In genomic region chr4:89137231-89137630, GRCh38 we compare ENCODE assay signal across 17 cellular contexts. TPM values are rescaled to one million over a fixed set of nuclear protein-coding genes. Genes with fewer than 3 reads are reported as not detected.
DNase-seq lines count a peak whose midpoint lies in the region; ATAC-seq and TF ChIP-seq lines count a peak whose summit lies in the region.
"Had no signal": no experiment of that assay in that cellular context is flagged by ENCODE, and none has a peak within 500 bp of the region (broad histone marks: within the 10 kb centered on the region; RNA-seq: fewer than 3 reads in every experiment).

No MANE protein-coding gene starts in this region.

- H2BK5ac ChIP-seq in H9 (ENCODE audit: insufficient read length, low read length) = no peak overlapping the region

- H3K9ac ChIP-seq in H9 (ENCODE audit: extremely low read depth, insufficient read length, low read length) = no peak overlapping the region
- H3K9ac ChIP-seq: BLaER1, GM23248 had no signal

- H3K23ac ChIP-seq in H9 (ENCODE audit: insufficient read length, low read depth, low read length) = no peak overlapping the region

- no peaks in the 10 kb centered on the region for H3K23me2 ChIP-seq in H9 (ENCODE audit: insufficient read length, low read depth, low read length, poor library complexity, severe bottlenecking)

- H3K56ac ChIP-seq in H9 (ENCODE audit: insufficient read length, low read depth, low read length) = no peak overlapping the region

- H2BK15ac ChIP-seq in H9 (ENCODE audit: low read depth, low read length) = no peak overlapping the region

- H3K9me3 ChIP-seq in H9 (ENCODE audit: control insufficient read depth, low read depth, low read length) (no peaks in the 10 kb centered on the region), T-helper 17 cell (ENCODE audit: control insufficient read depth, low read length, poor library complexity, severe bottlenecking) (no peaks in the 10 kb centered on the region)
- H3K9me3 ChIP-seq: BLaER1, Caco-2 had no signal

- ATAC-seq in WTC11 (peak; percentile 41; the same call in 1 of the 2 replicates), T-helper 17 cell (no peak)
- ATAC-seq: CD8-positive, alpha-beta T cell; GM12878 had no signal

- CTCF ChIA-PET in WTC11 (lab: Charles Lee) = interaction anchor here (0.8 to 1.0 kb wide), 2 partner anchors 11 to 37 kb away, joined by 3 read pairs; no protein-coding TSS in a partner anchor

- H3K9me3 Mint-ChIP-seq in H9 (no peaks in the 10 kb centered on the region), WTC11 (no peaks in the 10 kb centered on the region), neural crest cell (no peaks in the 10 kb centered on the region)
- H3K9me3 Mint-ChIP-seq: CD8-positive, alpha-beta T cell had no signal

- no peak for DNase-seq in H9
- no peak for DNase-seq in WTC11 (ENCODE audit: low spot score)
- DNase-seq in neural crest cell (ENCODE audit: low read depth, low spot score) = no peak
- no peak for DNase-seq in NCI-H446 treated with DMSO at 0.1 percent for 48 hours (lab: John Stamatoyannopoulos, UW)
- DNase-seq in inferior parietal cortex (ENCODE audit: extremely low spot score) = no peak
- DNase-seq in NCI-H187 (lab: John Stamatoyannopoulos, UW) = no peak
- no peak for DNase-seq in T-helper 17 cell
- DNase-seq: Caco-2; CD4-positive, CD25-positive, alpha-beta regulatory T cell; CD8-positive, alpha-beta T cell; DMS153; DMS79; GDM1 had no signal

- no peaks in the 10 kb centered on the region for H3K4me1 ChIP-seq in H9 (ENCODE audit: insufficient read depth, low read length)
- H3K4me1 ChIP-seq: BLaER1, Caco-2 had no signal

- H3K27me3 Mint-ChIP-seq in H9 (ENCODE audit: low read depth) = no peaks in the 10 kb centered on the region
- H3K27me3 Mint-ChIP-seq in WTC11 (ENCODE audit: low read depth) = no peaks in the 10 kb centered on the region
- H3K27me3 Mint-ChIP-seq in neural crest cell (ENCODE audit: low read depth) = no peaks in the 10 kb centered on the region
- H3K27me3 Mint-ChIP-seq in T-helper 17 cell = no peaks in the 10 kb centered on the region
- H3K27me3 Mint-ChIP-seq: CD4-positive, CD25-positive, alpha-beta regulatory T cell had no signal

- no peak overlapping the region for H3K4ac ChIP-seq in H9 (ENCODE audit: low read depth, low read length)

- no peak overlapping the region for H2AK5ac ChIP-seq in H9 (ENCODE audit: insufficient read length, low read length)

- H3K79me1 ChIP-seq in H9 (ENCODE audit: insufficient read depth, low read depth, low read length, poor library complexity, severe bottlenecking) = no peaks in the 10 kb centered on the region

- H2BK20ac ChIP-seq in H9 (ENCODE audit: low read depth, low read length, poor library complexity, severe bottlenecking) = no peak overlapping the region

- no peak overlapping the region for H2BK120ac ChIP-seq in H9 (ENCODE audit: low read depth, low read length, poor library complexity, severe bottlenecking)

- no peaks in the 10 kb centered on the region for H3K27me3 ChIP-seq in H9 (ENCODE audit: insufficient read depth, low read length)
- H3K27me3 ChIP-seq: BLaER1 had no signal

- H3K4me2 ChIP-seq in H9 (ENCODE audit: insufficient read depth, insufficient read length, low read length) = no peak overlapping the region
- H3K4me2 ChIP-seq: BLaER1 had no signal

- H3K27ac Mint-ChIP-seq in H9 (no peak overlapping the region), WTC11 (no peak overlapping the region), neural crest cell (ENCODE audit: unreplicated experiment) (no peak overlapping the region), T-helper 17 cell (no peak overlapping the region)
- H3K27ac Mint-ChIP-seq: CD4-positive, CD25-positive, alpha-beta regulatory T cell; CD8-positive, alpha-beta T cell had no signal

- no peak overlapping the region for H4K91ac ChIP-seq in H9 (ENCODE audit: insufficient read length, low read depth, low read length)

- TF ChIP-seq CTCF in H9 (conservative IDR thresholded peaks at IDR 0.05) (peak; percentile 53; the same call in 2 of the 3 replicates), WTC11 (IDR thresholded peaks at IDR 0.05) (no peak), neural crest cell (conservative IDR thresholded peaks at IDR 0.05) (peak; percentile 30)

- H4K20me1 ChIP-seq in H9 (ENCODE audit: control insufficient read depth, insufficient read depth, insufficient read length) = no peaks in the 10 kb centered on the region
- H4K20me1 ChIP-seq: BLaER1 had no signal

- POLR2A ChIA-PET in WTC11 (lab: Charles Lee) = no interaction called here

- no peak overlapping the region for H2BK12ac ChIP-seq in H9 (ENCODE audit: insufficient read length, low read depth, low read length)

- H3T11ph ChIP-seq in H9 (ENCODE audit: low read length) = no peak overlapping the region

- no CpG with 5 or more reads among the region's 5 CpGs for WGBS in H9 (ENCODE audit: extremely low coverage, insufficient read length, low lambda C conversion rate)

- H3K4me1 Mint-ChIP-seq in H9 (peaks cover 8 to 16% of the 10 kb centered on the region in 2 experiments), WTC11 (peaks cover 17% of the 10 kb centered on the region), neural crest cell (no peaks in the 10 kb centered on the region), T-helper 17 cell (no peaks in the 10 kb centered on the region)

- H3K36me3 Mint-ChIP-seq in H9 (ENCODE audit: insufficient read depth in 1 of 3, low read depth in 3 of 3) = no peaks in the 10 kb centered on the region
- no peaks in the 10 kb centered on the region for H3K36me3 Mint-ChIP-seq in WTC11
- H3K36me3 Mint-ChIP-seq in neural crest cell (ENCODE audit: low read depth) = no peaks in the 10 kb centered on the region
- no peaks in the 10 kb centered on the region for H3K36me3 Mint-ChIP-seq in T-helper 17 cell (ENCODE audit: low read depth)
- H3K36me3 Mint-ChIP-seq: CD4-positive, CD25-positive, alpha-beta regulatory T cell; CD8-positive, alpha-beta T cell had no signal

- no peak overlapping the region for H4K5ac ChIP-seq in H9 (ENCODE audit: insufficient read length, low read depth, low read length)

- no peak overlapping the region for H3K14ac ChIP-seq in H9 (ENCODE audit: insufficient read depth, low read length)

- H2AFZ ChIP-seq in H9 (ENCODE audit: low read length) = no peak overlapping the region
- H2AFZ ChIP-seq: GM23248 had no signal

- H3K4me3 Mint-ChIP-seq in H9 (no peak overlapping the region), WTC11 (no peak overlapping the region), neural crest cell (no peak overlapping the region), T-helper 17 cell (no peak overlapping the region)
- H3K4me3 Mint-ChIP-seq: CD4-positive, CD25-positive, alpha-beta regulatory T cell; CD8-positive, alpha-beta T cell had no signal

- H3K27ac ChIP-seq in H9 (ENCODE audit: insufficient read length, low read depth, low read length) = no peak overlapping the region
- H3K27ac ChIP-seq: BLaER1, C4-2B, GM23248 had no signal

- no peaks in the 10 kb centered on the region for H3K79me2 ChIP-seq in H9 (ENCODE audit: insufficient read depth, low read length)

- no peak overlapping the region for H3K18ac ChIP-seq in H9 (ENCODE audit: insufficient read length, low read depth, low read length)

- no peak overlapping the region for H4K8ac ChIP-seq in H9 (replicated peaks; ENCODE audit: insufficient read length, low read depth, low read length)

TF ChIP-seq in WTC11, 78 proteins besides CTCF, POLR2A, EP300 and RAD21:
- TF ChIP-seq JAZF1 (CRISPR knock-in tag; IDR thresholded peaks at IDR 0.05) (no peak), MXD4 (CRISPR knock-in tag; IDR thresholded peaks at IDR 0.05; ENCODE audit: borderline replicate concordance) (no peak), TP53 (CRISPR knock-in tag; IDR thresholded peaks at IDR 0.05) (no peak), NFE2L1 (CRISPR knock-in tag; IDR thresholded peaks at IDR 0.05) (no peak), PRRX2 (CRISPR knock-in tag; IDR thresholded peaks at IDR 0.05) (no peak)
- TF ChIP-seq, protein P1, sequence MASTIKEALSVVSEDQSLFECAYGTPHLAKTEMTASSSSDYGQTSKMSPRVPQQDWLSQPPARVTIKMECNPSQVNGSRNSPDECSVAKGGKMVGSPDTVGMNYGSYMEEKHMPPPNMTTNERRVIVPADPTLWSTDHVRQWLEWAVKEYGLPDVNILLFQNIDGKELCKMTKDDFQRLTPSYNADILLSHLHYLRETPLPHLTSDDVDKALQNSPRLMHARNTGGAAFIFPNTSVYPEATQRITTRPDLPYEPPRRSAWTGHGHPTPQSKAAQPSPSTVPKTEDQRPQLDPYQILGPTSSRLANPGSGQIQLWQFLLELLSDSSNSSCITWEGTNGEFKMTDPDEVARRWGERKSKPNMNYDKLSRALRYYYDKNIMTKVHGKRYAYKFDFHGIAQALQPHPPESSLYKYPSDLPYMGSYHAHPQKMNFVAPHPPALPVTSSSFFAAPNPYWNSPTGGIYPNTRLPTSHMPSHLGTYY (CRISPR knock-in tag; IDR thresholded peaks at IDR 0.05) = no peak

RNA-seq across cellular contexts. Expression of gene TIGD2, which starts 25.9 kb away (rescaled TPM):
- 10.1 and 10.4 TPM in 2 replicates for total RNA-seq in H9 (2021)
- total RNA-seq in WTC11 (2021) = 5.0 to 6.0 TPM (median 5.3 TPM) in 3 replicates
- 9.4 and 10.3 TPM in 2 replicates for total RNA-seq in neural crest cell
- 1 to 10 TPM; 3.1 to 3.2 TPM for total RNA-seq in T-helper 17 cell
